Comparison of ENCODE assay signal across 17 cellular contexts in the genomic region with DNA sequence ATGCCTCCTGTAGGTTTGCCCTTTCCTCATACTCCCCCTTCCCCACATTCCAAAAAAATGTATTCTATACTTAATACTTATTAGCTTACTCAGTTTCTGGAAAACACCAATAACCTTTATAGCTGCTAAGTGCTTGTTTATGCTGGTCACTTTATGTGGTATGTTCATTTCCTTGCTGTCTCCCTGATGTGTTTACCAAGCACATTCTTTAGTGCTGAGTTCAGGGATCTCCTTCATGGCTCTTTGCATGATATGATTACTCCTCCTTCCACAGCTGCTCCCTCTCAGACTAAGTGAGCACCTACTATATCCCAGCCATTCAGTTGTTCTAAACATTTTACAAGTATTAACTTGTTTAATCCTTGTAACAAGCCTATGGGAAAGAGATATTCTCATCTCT.
DNase-seq lines count a peak whose midpoint lies in the region; ATAC-seq and TF ChIP-seq lines count a peak whose summit lies in the region.
"Had no signal": no experiment of that assay in that cellular context is flagged by ENCODE, and none has a peak within 500 bp of the region (broad histone marks: within the 10 kb centered on the region; RNA-seq: fewer than 3 reads in every experiment).

No MANE protein-coding gene starts in this region.

- TF ChIP-seq CTCF in Panc1 (IDR thresholded peaks at IDR 0.05) (no peak), lower lobe of right lung (IDR thresholded peaks at IDR 0.05) (no peak), ascending aorta (IDR thresholded peaks at IDR 0.05) (no peak)

- ATAC-seq in Panc1 (peak; percentile 94), lower lobe of right lung (no peak), GM19035 (IDR thresholded peaks at IDR 0.05; ENCODE audit: unreplicated experiment) (no peak)
- ATAC-seq: natural killer cell, T-helper 17 cell had no signal

- POLR2A ChIA-PET in Panc1 (lab: Charles Lee) = no interaction called here

- CTCF ChIA-PET in Panc1 (lab: Charles Lee) = no interaction called here

- H3K27ac ChIP-seq in Panc1 (ENCODE audit: low read length) = no peak overlapping the region
- no peak overlapping the region for H3K27ac ChIP-seq in epithelial cell of prostate
- H3K27ac ChIP-seq in lower lobe of right lung = no peak overlapping the region
- H3K27ac ChIP-seq in ascending aorta = no peak overlapping the region
- H3K27ac ChIP-seq: tibial nerve had no signal

- BruUV-seq in Panc1 (replicated peaks; lab: Mats Ljungman, UMichigan) = no TSS peak

- H3K36me3 ChIP-seq in Panc1 (ENCODE audit: control insufficient read depth, insufficient read depth, low read length) (no peaks in the 10 kb centered on the region), lower lobe of right lung (no peaks in the 10 kb centered on the region), ascending aorta (no peaks in the 10 kb centered on the region)
- H3K36me3 ChIP-seq: tibial nerve had no signal

- in situ Hi-C loops in Panc1 (cut with HindIII; ENCODE audit: low pct_unique_long_range_greater_than_20kb, low sequenced_read_pairs) = no loop called here

- peak; percentile 83 for DNase-seq in EL
- DNase-seq in Panc1 (ENCODE audit: low read depth, low spot score) = no peak
- peak; percentile 39 for DNase-seq in epithelial cell of prostate (ENCODE audit: low read depth, low spot score)
- peak; percentile 17 for DNase-seq in renal cortical epithelial cell (ENCODE audit: low read depth)
- no peak for DNase-seq in NCI-H1694 treated with DMSO at 0.1 percent for 48 hours (lab: John Stamatoyannopoulos, UW)
- no peak for DNase-seq in lower lobe of right lung
- DNase-seq in ascending aorta (ENCODE audit: low spot score in 2 of 2) = no peak
- DNase-seq: activated B cell treated with CpG ODN at 0.5 μM for 24 hours; CD4-positive, alpha-beta memory T cell; natural killer cell; NCI-H2081; posterior cingulate gyrus; SHP77 treated with DMSO at 0.1 percent for 48 hours; T-helper 17 cell had no signal

- intact Hi-C loops in Panc1 (cut with micrococcal nuclease; ENCODE audit: unreplicated experiment) (no loop called here), lower lobe of right lung (cut with DNase I) (no loop called here), ascending aorta (cut with DNase I) (no loop called here)

- H3K4me3 ChIP-seq in Panc1 (ENCODE audit: low read depth in 2 of 2, low read length in 2 of 2) = no peak overlapping the region
- no peak overlapping the region for H3K4me3 ChIP-seq in lower lobe of right lung
- H3K4me3 ChIP-seq in ascending aorta = no peak overlapping the region
- H3K4me3 ChIP-seq: lung, tibial nerve had no signal

- H3K4me1 ChIP-seq in Panc1 (ENCODE audit: control insufficient read depth, insufficient read depth, low read length) = no peaks in the 10 kb centered on the region
- H3K4me1 ChIP-seq in lower lobe of right lung = no peaks in the 10 kb centered on the region
- no peaks in the 10 kb centered on the region for H3K4me1 ChIP-seq in ascending aorta
- H3K4me1 ChIP-seq: tibial nerve had no signal

- H3K9me3 ChIP-seq in Panc1 (ENCODE audit: control insufficient read depth, insufficient read depth, low read depth, low read length) = no peaks in the 10 kb centered on the region; the same call in 1 of the 2 replicates
- no peaks in the 10 kb centered on the region for H3K9me3 ChIP-seq in lower lobe of right lung
- H3K9me3 ChIP-seq in ascending aorta = no peaks in the 10 kb centered on the region

- H3K27me3 ChIP-seq in Panc1 (ENCODE audit: control insufficient read depth, insufficient read depth, low read length) (no peaks in the 10 kb centered on the region), lower lobe of right lung (ENCODE audit: low read depth) (no peaks in the 10 kb centered on the region), ascending aorta (no peaks in the 10 kb centered on the region)
- H3K27me3 ChIP-seq: tibial nerve had no signal

Comparison
In these comparisons a context has a peak if more than half of its experiments do, and no peak if none do; other contexts are left out.
1. DNase-seq: peak in EL (single experiment), epithelial cell of prostate (single experiment) and renal cortical epithelial cell (single experiment); none in Panc1 (single experiment), NCI-H1694 treated with DMSO at 0.1 percent for 48 hours (single experiment), lower lobe of right lung (single experiment) and ascending aorta (0 of 2).